Comparison of ENCODE assay signal across 1 cellular context in the genomic region with DNA sequence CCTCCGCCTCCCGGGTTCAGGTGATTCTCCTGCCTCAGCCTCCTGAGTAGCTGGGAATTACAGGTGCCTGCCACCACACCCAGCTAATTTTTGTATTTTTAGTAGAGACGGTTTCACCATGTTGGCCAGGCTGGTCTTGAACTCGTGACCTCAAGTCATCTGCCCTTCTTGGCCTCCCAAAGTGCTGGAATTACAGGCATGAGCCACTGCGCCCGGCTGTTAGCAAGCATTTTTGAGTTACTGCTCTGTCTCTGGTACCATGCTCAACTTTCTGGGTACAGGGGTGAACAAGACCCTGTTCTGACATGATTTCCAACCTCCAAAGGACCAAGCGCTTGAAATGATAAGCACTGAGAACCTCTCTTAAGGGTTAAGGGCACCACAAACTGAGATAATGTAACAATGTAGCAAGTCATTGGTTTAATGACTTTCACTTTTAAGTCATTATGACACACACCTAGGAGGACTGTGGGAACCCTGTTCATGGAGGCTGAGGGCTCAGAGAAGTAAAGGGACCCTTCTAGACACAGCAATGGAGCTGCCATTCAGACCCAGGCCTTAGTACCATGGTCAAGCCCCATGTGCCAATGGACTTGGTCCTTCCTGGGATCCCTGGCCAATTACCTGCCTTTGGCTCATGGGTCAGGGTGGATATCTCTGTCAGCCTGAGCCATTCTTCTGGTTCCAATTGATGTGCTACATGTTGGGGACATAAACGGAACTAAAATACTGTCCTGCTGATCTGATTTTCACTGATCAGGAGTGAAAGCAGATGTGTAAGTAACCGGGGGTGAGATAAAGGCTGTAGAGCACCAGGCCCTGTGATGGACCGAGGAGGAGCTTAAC.
A peak's percentile ranks its signal among the peaks of the same experiment; 100 is the strongest.
TF ChIP-seq lines count a peak whose summit lies in the region.

No MANE protein-coding gene starts in this region.

TF ChIP-seq in K562, 482 proteins besides CTCF, POLR2A, EP300 and RAD21 (continues in another document):
- TF ChIP-seq SMARCE1 (IDR thresholded peaks at IDR 0.05) (0 out of 2 replicates have a peak, but pooled peaks have one; percentile 28), MAFG (tag; conservative IDR thresholded peaks at IDR 0.05) (peak; percentile 80), DPF2 (IDR thresholded peaks at IDR 0.05) (peak; percentile 64), SOX6 (IDR thresholded peaks at IDR 0.05) (peak; percentile 61), CBX1 (IDR thresholded peaks at IDR 0.05; ENCODE audit: low read depth) (no peak), FOSL1 (tag; conservative IDR thresholded peaks at IDR 0.05) (0 out of 2 replicates have a peak, but pooled peaks have one; percentile 36), POLR2B (IDR thresholded peaks at IDR 0.05; ENCODE audit: low read depth, partially characterized antibody) (no peak), CBFA2T3 (IDR thresholded peaks at IDR 0.05) (peak; percentile 36; the same call in 1 of the 2 replicates), HDAC1 (IDR thresholded peaks at IDR 0.05) (no peak), ATF1 (CRISPR knock-in tag; IDR thresholded peaks at IDR 0.05) (no peak), ATF1 (tag; IDR thresholded peaks at IDR 0.05) (peak; percentile 29; the same call in 1 of the 2 replicates), ADNP (tag; IDR thresholded peaks at IDR 0.05) (peak; percentile 83; the same call in 1 of the 2 replicates), ZNF12 (CRISPR knock-in tag; IDR thresholded peaks at IDR 0.05) (peak; percentile 49; the same call in 1 of the 2 replicates), TEAD1 (CRISPR knock-in tag; IDR thresholded peaks at IDR 0.05) (0 out of 4 replicates have a peak, but pooled peaks of 1 of the 2 experiments have one; percentile 29), NRF1 (conservative IDR thresholded peaks at IDR 0.05 in 1 of 2, IDR thresholded peaks at IDR 0.05 in 1 of 2) (0 out of 4 replicates have a peak, but pooled peaks of 1 of the 2 experiments have one; percentile 13), MAFK (IDR thresholded peaks at IDR 0.05; ENCODE audit: low read length) (no peak; the same call in 1 of the 2 replicates), ATF7 (IDR thresholded peaks at IDR 0.05) (peak; percentile 27; the same call in 1 of the 2 replicates), RCOR1 (IDR thresholded peaks at IDR 0.05; ENCODE audit: borderline replicate concordance in 1 of 2, low read depth in 2 of 2, low read length in 2 of 2) (0 out of 4 replicates have a peak, but pooled peaks of 1 of the 2 experiments have one; percentile 21), ZNF316 (IDR thresholded peaks at IDR 0.05) (peak; percentile 90), TOE1 (IDR thresholded peaks at IDR 0.05; ENCODE audit: borderline replicate concordance) (0 out of 2 replicates have a peak, but pooled peaks have one; percentile 12), TOE1 (CRISPR knock-in tag; IDR thresholded peaks at IDR 0.05; ENCODE audit: borderline replicate concordance, low read depth) (peak; percentile 62; the same call in 1 of the 2 replicates), LEF1 (IDR thresholded peaks at IDR 0.05) (peak; percentile 25; the same call in 1 of the 2 replicates), FOXP1 (CRISPR knock-in tag; IDR thresholded peaks at IDR 0.05) (peak; percentile 57; the same call in 1 of the 2 replicates), TAF7 (tag; IDR thresholded peaks at IDR 0.05) (no peak), EGR1 (conservative IDR thresholded peaks at IDR 0.05) (no peak), MAFF (IDR thresholded peaks at IDR 0.05; ENCODE audit: low read length) (peak; percentile 31; the same call in 1 of the 2 replicates), FOXA3 (CRISPR knock-in tag; conservative IDR thresholded peaks at IDR 0.05 in 1 of 2, IDR thresholded peaks at IDR 0.05 in 1 of 2) (0 out of 4 replicates have a peak, but pooled peaks of 1 of the 2 experiments have one; percentile 32), JUND (IDR thresholded peaks at IDR 0.05; ENCODE audit: borderline replicate concordance, low read depth, low read length) (no peak), JUND (tag; IDR thresholded peaks at IDR 0.05; ENCODE audit: borderline replicate concordance, low read depth, low read length) (no peak; the same call in 2 of the 3 replicates), CEBPB (tag; IDR thresholded peaks at IDR 0.05) (peak; percentile 29; the same call in 1 of the 2 replicates), HDAC2 (IDR thresholded peaks at IDR 0.05) (0 out of 2 replicates have a peak, but pooled peaks have one; percentile 17), ZNF140 (CRISPR knock-in tag; IDR thresholded peaks at IDR 0.05) (no peak), ZNF232 (CRISPR knock-in tag; IDR thresholded peaks at IDR 0.05) (no peak), ARID1B (IDR thresholded peaks at IDR 0.05) (peak; percentile 71), CEBPG (CRISPR knock-in tag; IDR thresholded peaks at IDR 0.05) (peak; percentile 52), CEBPG (tag; conservative IDR thresholded peaks at IDR 0.05 in 1 of 2, IDR thresholded peaks at IDR 0.05 in 1 of 2) (no peak), CTBP1 (IDR thresholded peaks at IDR 0.05; ENCODE audit: borderline replicate concordance) (peak; percentile 50; the same call in 1 of the 2 replicates), C11orf30 (IDR thresholded peaks at IDR 0.05; ENCODE audit: low read depth) (peak; percentile 80), NR2C2 (CRISPR knock-in tag; IDR thresholded peaks at IDR 0.05) (no peak), NR2C2 (tag; IDR thresholded peaks at IDR 0.05) (peak; percentile 17; the same call in 1 of the 2 replicates), SMARCA4 (IDR thresholded peaks at IDR 0.05) (peak; percentile 41; the same call in 1 of the 2 replicates), MEIS2 (IDR thresholded peaks at IDR 0.05; ENCODE audit: partially characterized antibody) (peak; percentile 19), CBFA2T2 (conservative IDR thresholded peaks at IDR 0.05) (0 out of 2 replicates have a peak, but pooled peaks have one; percentile 3), NFE2 (IDR thresholded peaks at IDR 0.05; ENCODE audit: low read depth) (peak; percentile 74)
- TF ChIP-seq, protein P1, sequence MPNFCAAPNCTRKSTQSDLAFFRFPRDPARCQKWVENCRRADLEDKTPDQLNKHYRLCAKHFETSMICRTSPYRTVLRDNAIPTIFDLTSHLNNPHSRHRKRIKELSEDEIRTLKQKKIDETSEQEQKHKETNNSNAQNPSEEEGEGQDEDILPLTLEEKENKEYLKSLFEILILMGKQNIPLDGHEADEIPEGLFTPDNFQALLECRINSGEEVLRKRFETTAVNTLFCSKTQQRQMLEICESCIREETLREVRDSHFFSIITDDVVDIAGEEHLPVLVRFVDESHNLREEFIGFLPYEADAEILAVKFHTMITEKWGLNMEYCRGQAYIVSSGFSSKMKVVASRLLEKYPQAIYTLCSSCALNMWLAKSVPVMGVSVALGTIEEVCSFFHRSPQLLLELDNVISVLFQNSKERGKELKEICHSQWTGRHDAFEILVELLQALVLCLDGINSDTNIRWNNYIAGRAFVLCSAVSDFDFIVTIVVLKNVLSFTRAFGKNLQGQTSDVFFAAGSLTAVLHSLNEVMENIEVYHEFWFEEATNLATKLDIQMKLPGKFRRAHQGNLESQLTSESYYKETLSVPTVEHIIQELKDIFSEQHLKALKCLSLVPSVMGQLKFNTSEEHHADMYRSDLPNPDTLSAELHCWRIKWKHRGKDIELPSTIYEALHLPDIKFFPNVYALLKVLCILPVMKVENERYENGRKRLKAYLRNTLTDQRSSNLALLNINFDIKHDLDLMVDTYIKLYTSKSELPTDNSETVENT (CRISPR knock-in tag; IDR thresholded peaks at IDR 0.05), result no peak
- TF ChIP-seq, protein P2, sequence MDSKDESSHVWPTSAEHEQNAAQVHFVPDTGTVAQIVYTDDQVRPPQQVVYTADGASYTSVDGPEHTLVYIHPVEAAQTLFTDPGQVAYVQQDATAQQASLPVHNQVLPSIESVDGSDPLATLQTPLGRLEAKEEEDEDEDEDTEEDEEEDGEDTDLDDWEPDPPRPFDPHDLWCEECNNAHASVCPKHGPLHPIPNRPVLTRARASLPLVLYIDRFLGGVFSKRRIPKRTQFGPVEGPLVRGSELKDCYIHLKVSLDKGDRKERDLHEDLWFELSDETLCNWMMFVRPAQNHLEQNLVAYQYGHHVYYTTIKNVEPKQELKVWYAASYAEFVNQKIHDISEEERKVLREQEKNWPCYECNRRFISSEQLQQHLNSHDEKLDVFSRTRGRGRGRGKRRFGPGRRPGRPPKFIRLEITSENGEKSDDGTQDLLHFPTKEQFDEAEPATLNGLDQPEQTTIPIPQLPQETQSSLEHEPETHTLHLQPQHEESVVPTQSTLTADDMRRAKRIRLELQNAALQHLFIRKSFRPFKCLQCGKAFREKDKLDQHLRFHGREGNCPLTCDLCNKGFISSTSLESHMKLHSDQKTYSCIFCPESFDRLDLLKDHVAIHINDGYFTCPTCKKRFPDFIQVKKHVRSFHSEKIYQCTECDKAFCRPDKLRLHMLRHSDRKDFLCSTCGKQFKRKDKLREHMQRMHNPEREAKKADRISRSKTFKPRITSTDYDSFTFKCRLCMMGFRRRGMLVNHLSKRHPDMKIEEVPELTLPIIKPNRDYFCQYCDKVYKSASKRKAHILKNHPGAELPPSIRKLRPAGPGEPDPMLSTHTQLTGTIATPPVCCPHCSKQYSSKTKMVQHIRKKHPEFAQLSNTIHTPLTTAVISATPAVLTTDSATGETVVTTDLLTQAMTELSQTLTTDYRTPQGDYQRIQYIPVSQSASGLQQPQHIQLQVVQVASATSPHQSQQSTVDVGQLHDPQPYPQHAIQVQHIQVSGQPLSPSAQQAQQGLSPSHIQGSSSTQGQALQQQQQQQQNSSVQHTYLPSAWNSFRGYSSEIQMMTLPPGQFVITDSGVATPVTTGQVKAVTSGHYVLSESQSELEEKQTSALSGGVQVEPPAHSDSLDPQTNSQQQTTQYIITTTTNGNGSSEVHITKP (IDR thresholded peaks at IDR 0.05; ENCODE audit: partially characterized antibody), result peak; percentile 18
- TF ChIP-seq, protein P3, sequence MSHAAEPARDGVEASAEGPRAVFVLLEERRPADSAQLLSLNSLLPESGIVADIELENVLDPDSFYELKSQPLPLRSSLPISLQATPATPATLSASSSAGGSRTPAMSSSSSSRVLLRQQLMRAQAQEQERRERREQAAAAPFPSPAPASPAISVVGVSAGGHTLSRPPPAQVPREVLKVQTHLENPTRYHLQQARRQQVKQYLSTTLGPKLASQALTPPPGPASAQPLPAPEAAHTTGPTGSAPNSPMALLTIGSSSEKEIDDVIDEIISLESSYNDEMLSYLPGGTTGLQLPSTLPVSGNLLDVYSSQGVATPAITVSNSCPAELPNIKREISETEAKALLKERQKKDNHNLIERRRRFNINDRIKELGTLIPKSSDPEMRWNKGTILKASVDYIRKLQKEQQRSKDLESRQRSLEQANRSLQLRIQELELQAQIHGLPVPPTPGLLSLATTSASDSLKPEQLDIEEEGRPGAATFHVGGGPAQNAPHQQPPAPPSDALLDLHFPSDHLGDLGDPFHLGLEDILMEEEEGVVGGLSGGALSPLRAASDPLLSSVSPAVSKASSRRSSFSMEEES (CRISPR knock-in tag; IDR thresholded peaks at IDR 0.05), result peak; percentile 39
- TF ChIP-seq, protein P4, sequence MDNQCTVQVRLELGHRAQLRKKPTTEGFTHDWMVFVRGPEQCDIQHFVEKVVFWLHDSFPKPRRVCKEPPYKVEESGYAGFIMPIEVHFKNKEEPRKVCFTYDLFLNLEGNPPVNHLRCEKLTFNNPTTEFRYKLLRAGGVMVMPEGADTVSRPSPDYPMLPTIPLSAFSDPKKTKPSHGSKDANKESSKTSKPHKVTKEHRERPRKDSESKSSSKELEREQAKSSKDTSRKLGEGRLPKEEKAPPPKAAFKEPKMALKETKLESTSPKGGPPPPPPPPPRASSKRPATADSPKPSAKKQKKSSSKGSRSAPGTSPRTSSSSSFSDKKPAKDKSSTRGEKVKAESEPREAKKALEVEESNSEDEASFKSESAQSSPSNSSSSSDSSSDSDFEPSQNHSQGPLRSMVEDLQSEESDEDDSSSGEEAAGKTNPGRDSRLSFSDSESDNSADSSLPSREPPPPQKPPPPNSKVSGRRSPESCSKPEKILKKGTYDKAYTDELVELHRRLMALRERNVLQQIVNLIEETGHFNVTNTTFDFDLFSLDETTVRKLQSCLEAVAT (IDR thresholded peaks at IDR 0.05), result 0 out of 4 replicates have a peak, but pooled peaks of 1 of the 2 experiments have one; percentile 10
- TF ChIP-seq, protein P5, sequence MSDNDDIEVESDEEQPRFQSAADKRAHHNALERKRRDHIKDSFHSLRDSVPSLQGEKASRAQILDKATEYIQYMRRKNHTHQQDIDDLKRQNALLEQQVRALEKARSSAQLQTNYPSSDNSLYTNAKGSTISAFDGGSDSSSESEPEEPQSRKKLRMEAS (CRISPR knock-in tag; IDR thresholded peaks at IDR 0.05), result 0 out of 2 replicates have a peak, but pooled peaks have one; percentile 23
- TF ChIP-seq, protein P6, sequence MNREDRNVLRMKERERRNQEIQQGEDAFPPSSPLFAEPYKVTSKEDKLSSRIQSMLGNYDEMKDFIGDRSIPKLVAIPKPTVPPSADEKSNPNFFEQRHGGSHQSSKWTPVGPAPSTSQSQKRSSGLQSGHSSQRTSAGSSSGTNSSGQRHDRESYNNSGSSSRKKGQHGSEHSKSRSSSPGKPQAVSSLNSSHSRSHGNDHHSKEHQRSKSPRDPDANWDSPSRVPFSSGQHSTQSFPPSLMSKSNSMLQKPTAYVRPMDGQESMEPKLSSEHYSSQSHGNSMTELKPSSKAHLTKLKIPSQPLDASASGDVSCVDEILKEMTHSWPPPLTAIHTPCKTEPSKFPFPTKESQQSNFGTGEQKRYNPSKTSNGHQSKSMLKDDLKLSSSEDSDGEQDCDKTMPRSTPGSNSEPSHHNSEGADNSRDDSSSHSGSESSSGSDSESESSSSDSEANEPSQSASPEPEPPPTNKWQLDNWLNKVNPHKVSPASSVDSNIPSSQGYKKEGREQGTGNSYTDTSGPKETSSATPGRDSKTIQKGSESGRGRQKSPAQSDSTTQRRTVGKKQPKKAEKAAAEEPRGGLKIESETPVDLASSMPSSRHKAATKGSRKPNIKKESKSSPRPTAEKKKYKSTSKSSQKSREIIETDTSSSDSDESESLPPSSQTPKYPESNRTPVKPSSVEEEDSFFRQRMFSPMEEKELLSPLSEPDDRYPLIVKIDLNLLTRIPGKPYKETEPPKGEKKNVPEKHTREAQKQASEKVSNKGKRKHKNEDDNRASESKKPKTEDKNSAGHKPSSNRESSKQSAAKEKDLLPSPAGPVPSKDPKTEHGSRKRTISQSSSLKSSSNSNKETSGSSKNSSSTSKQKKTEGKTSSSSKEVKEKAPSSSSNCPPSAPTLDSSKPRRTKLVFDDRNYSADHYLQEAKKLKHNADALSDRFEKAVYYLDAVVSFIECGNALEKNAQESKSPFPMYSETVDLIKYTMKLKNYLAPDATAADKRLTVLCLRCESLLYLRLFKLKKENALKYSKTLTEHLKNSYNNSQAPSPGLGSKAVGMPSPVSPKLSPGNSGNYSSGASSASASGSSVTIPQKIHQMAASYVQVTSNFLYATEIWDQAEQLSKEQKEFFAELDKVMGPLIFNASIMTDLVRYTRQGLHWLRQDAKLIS (CRISPR knock-in tag; IDR thresholded peaks at IDR 0.05), result 0 out of 2 replicates have a peak, but pooled peaks have one; percentile 40
- TF ChIP-seq, protein P7, sequence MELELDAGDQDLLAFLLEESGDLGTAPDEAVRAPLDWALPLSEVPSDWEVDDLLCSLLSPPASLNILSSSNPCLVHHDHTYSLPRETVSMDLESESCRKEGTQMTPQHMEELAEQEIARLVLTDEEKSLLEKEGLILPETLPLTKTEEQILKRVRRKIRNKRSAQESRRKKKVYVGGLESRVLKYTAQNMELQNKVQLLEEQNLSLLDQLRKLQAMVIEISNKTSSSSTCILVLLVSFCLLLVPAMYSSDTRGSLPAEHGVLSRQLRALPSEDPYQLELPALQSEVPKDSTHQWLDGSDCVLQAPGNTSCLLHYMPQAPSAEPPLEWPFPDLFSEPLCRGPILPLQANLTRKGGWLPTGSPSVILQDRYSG (tag; conservative IDR thresholded peaks at IDR 0.05; ENCODE audit: low read depth), result peak; percentile 54; the same call in 1 of the 2 replicates
